ENCODE assay signal across 24 cellular contexts in genomic region chr20:14597206-14597715, GRCh38.
"Had no signal": no experiment of that assay in that cellular context is flagged by ENCODE, and none has a peak within 500 bp of the region (broad histone marks: within the 10 kb centered on the region; RNA-seq: fewer than 3 reads in every experiment).

No MANE protein-coding gene starts in this region.

- H3K36me3 ChIP-seq: adrenal gland, heart right ventricle, left ventricle myocardium inferior, neutrophil, right lobe of liver, upper lobe of left lung, vagina had no signal

- H3K9me3 ChIP-seq: adrenal gland, body of pancreas, heart right ventricle, left ventricle myocardium inferior, neutrophil, right lobe of liver, upper lobe of left lung, vagina had no signal

- DNase-seq: activated CD4-positive, alpha-beta T cell treated with anti-CD3 and anti-CD28 coated beads for 36 hours; activated CD4-positive, CD25-positive, alpha-beta regulatory T cell; activated CD8-positive, alpha-beta memory T cell treated with anti-CD3 and anti-CD28 coated beads for 24 hours; activated effector memory CD4-positive, alpha-beta T cell treated with Interleukin-2 at 50 U/mL for 16 hours; activated naive CD4-positive, alpha-beta T cell treated with Interleukin-2 at 50 U/mL for 16 hours; adrenal gland; aorta; body of pancreas; dorsolateral prefrontal cortex; effector memory CD4-positive, alpha-beta T cell; foreskin melanocyte; heart right ventricle; left ventricle myocardium inferior; naive B cell; nephron progenitor cell; right lobe of liver; stimulated activated CD4-positive, alpha-beta T cell treated with anti-CD3 and anti-CD28 coated beads, Interleukin-4, amount 100 ng/mL, for 24 hours; substantia nigra; upper lobe of left lung had no signal

- H3K4me1 ChIP-seq: adrenal gland, body of pancreas, heart right ventricle, left ventricle myocardium inferior, upper lobe of left lung, vagina had no signal

- H3K27me3 ChIP-seq: adrenal gland, body of pancreas, dorsolateral prefrontal cortex, heart right ventricle, neutrophil, right lobe of liver, upper lobe of left lung, vagina had no signal

- H3K27ac ChIP-seq: adrenal gland, body of pancreas, dorsolateral prefrontal cortex, heart right ventricle, left ventricle myocardium inferior, neutrophil, right lobe of liver, skin epidermis, upper lobe of left lung, vagina had no signal

- ATAC-seq: activated CD4-positive, alpha-beta T cell treated with anti-CD3 and anti-CD28 coated beads for 36 hours; body of pancreas; heart right ventricle; right lobe of liver; stimulated activated effector memory CD8-positive, alpha-beta T cell treated with anti-CD3 and anti-CD28 coated beads, Interleukin-12 subunit alpha, Interleukin-12 subunit beta, amount 100 ng/mL, for 72 hours had no signal

- H3K4me3 ChIP-seq: adrenal gland, body of pancreas, dorsolateral prefrontal cortex, heart right ventricle, left ventricle myocardium inferior, lung, right lobe of liver, skin epidermis, upper lobe of left lung, vagina had no signal
